Comparison of ENCODE assay signal across 1 cellular context in genomic region chr12:102939670-102940222, GRCh38.
A peak's percentile ranks its signal among the peaks of the same experiment; 100 is the strongest.
TF ChIP-seq lines count a peak whose summit lies in the region.

No MANE protein-coding gene starts in this region.

TF ChIP-seq in HepG2, 621 proteins besides CTCF, POLR2A, EP300 and RAD21 (continued from another document and continues in another):
- TF ChIP-seq ZNF142 (CRISPR knock-in tag; IDR thresholded peaks at IDR 0.05) (no peak), NR2F1 (CRISPR knock-in tag; IDR thresholded peaks at IDR 0.05) (no peak), FOSL2 (CRISPR knock-in tag; IDR thresholded peaks at IDR 0.05) (no peak), TBL1XR1 (IDR thresholded peaks at IDR 0.05; ENCODE audit: borderline replicate concordance, low read length, partially characterized antibody) (no peak), HNRNPL (IDR thresholded peaks at IDR 0.05; ENCODE audit: low read depth, low read length) (no peak), CC2D1A (CRISPR knock-in tag; IDR thresholded peaks at IDR 0.05) (no peak), SP5 (CRISPR knock-in tag; IDR thresholded peaks at IDR 0.05; ENCODE audit: borderline replicate concordance, low read depth) (no peak), RERE (CRISPR knock-in tag; IDR thresholded peaks at IDR 0.05; ENCODE audit: low read depth) (no peak), ZBTB8A (CRISPR knock-in tag; IDR thresholded peaks at IDR 0.05; ENCODE audit: borderline replicate concordance, low read depth) (no peak), HMGXB4 (CRISPR knock-in tag; IDR thresholded peaks at IDR 0.05; ENCODE audit: borderline replicate concordance in 1 of 2, low read depth in 1 of 2) (0 out of 4 replicates have a peak, but pooled peaks of 1 of the 2 experiments have one; percentile 40), ZHX2 (IDR thresholded peaks at IDR 0.05; ENCODE audit: low read depth) (no peak), ZHX2 (CRISPR knock-in tag; IDR thresholded peaks at IDR 0.05; ENCODE audit: borderline replicate concordance) (no peak), ZNF549 (CRISPR knock-in tag; IDR thresholded peaks at IDR 0.05) (no peak), GTF3A (CRISPR knock-in tag; conservative IDR thresholded peaks at IDR 0.05) (no peak), NFIC (IDR thresholded peaks at IDR 0.05; ENCODE audit: low read length) (no peak), ZNF205 (CRISPR knock-in tag; IDR thresholded peaks at IDR 0.05) (no peak), ZNF274 (CRISPR knock-in tag; IDR thresholded peaks at IDR 0.05) (0 out of 2 replicates have a peak, but pooled peaks have one; percentile 40)
- TF ChIP-seq, protein P1, sequence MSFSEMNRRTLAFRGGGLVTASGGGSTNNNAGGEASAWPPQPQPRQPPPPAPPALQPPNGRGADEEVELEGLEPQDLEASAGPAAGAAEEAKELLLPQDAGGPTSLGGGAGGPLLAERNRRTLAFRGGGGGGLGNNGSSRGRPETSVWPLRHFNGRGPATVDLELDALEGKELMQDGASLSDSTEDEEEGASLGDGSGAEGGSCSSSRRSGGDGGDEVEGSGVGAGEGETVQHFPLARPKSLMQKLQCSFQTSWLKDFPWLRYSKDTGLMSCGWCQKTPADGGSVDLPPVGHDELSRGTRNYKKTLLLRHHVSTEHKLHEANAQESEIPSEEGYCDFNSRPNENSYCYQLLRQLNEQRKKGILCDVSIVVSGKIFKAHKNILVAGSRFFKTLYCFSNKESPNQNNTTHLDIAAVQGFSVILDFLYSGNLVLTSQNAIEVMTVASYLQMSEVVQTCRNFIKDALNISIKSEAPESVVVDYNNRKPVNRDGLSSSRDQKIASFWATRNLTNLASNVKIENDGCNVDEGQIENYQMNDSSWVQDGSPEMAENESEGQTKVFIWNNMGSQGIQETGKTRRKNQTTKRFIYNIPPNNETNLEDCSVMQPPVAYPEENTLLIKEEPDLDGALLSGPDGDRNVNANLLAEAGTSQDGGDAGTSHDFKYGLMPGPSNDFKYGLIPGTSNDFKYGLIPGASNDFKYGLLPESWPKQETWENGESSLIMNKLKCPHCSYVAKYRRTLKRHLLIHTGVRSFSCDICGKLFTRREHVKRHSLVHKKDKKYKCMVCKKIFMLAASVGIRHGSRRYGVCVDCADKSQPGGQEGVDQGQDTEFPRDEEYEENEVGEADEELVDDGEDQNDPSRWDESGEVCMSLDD (CRISPR knock-in tag; IDR thresholded peaks at IDR 0.05; ENCODE audit: borderline replicate concordance): no peak
- TF ChIP-seq, protein P2, sequence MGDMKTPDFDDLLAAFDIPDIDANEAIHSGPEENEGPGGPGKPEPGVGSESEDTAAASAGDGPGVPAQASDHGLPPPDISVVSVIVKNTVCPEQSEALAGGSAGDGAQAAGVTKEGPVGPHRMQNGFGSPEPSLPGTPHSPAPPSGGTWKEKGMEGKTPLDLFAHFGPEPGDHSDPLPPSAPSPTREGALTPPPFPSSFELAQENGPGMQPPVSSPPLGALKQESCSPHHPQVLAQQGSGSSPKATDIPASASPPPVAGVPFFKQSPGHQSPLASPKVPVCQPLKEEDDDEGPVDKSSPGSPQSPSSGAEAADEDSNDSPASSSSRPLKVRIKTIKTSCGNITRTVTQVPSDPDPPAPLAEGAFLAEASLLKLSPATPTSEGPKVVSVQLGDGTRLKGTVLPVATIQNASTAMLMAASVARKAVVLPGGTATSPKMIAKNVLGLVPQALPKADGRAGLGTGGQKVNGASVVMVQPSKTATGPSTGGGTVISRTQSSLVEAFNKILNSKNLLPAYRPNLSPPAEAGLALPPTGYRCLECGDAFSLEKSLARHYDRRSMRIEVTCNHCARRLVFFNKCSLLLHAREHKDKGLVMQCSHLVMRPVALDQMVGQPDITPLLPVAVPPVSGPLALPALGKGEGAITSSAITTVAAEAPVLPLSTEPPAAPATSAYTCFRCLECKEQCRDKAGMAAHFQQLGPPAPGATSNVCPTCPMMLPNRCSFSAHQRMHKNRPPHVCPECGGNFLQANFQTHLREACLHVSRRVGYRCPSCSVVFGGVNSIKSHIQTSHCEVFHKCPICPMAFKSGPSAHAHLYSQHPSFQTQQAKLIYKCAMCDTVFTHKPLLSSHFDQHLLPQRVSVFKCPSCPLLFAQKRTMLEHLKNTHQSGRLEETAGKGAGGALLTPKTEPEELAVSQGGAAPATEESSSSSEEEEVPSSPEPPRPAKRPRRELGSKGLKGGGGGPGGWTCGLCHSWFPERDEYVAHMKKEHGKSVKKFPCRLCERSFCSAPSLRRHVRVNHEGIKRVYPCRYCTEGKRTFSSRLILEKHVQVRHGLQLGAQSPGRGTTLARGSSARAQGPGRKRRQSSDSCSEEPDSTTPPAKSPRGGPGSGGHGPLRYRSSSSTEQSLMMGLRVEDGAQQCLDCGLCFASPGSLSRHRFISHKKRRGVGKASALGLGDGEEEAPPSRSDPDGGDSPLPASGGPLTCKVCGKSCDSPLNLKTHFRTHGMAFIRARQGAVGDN (CRISPR knock-in tag; IDR thresholded peaks at IDR 0.05): peak; percentile 66
- TF ChIP-seq, protein P3, sequence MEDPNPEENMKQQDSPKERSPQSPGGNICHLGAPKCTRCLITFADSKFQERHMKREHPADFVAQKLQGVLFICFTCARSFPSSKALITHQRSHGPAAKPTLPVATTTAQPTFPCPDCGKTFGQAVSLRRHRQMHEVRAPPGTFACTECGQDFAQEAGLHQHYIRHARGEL (CRISPR knock-in tag; IDR thresholded peaks at IDR 0.05): no peak
- TF ChIP-seq, protein P4, sequence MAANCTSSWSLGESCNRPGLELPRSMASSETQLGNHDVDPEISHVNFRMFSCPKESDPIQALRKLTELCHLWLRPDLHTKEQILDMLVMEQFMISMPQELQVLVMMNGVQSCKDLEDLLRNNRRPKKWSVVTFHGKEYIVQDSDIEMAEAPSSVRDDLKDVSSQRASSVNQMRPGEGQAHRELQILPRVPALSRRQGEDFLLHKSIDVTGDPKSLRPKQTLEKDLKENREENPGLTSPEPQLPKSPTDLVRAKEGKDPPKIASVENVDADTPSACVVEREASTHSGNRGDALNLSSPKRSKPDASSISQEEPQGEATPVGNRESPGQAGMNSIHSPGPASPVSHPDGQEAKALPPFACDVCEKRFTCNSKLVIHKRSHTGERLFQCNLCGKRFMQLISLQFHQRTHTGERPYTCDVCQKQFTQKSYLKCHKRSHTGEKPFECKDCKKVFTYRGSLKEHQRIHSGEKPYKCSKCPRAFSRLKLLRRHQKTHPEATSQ (CRISPR knock-in tag; IDR thresholded peaks at IDR 0.05; ENCODE audit: borderline replicate concordance): no peak
